17 cellular contexts compared by ENCODE assay signal in genomic region chr22:27871306-27872014, GRCh38.
"Had no signal": no experiment of that assay in that cellular context is flagged by ENCODE, and none has a peak within 500 bp of the region (broad histone marks: within the 10 kb centered on the region; RNA-seq: fewer than 3 reads in every experiment).

No MANE protein-coding gene starts in this region.

- H3K9me3 ChIP-seq: lower lobe of right lung, prostate gland, thyroid gland had no signal

- H3K4me3 Mint-ChIP-seq: activated CD8-positive, alpha-beta memory T cell treated with anti-CD3 and anti-CD28 coated beads, Interleukin-2, amount 10 ng/mL, durations not matched to agents 7 days and 5 days; activated naive CD8-positive, alpha-beta T cell; activated T-cell treated with anti-CD3 and anti-CD28 coated beads, Interleukin-2, amount 50 U/mL, for 24 hours; natural killer cell treated with Interleukin-12 subunit alpha and Interleukin-12 subunit beta and Interleukin-15 and Interleukin-18, amount 100 ng/mL, for 72 hours had no signal

- H3K27me3 ChIP-seq: thyroid gland had no signal

- H3K27ac ChIP-seq: lower lobe of right lung, prostate gland had no signal

- H3K36me3 ChIP-seq: prostate gland had no signal

- H3K4me1 ChIP-seq: prostate gland had no signal

- DNase-seq: activated CD4-positive, alpha-beta T cell treated with anti-CD3 and anti-CD28 coated beads, Interleukin-2, amount 50 U/mL, for 4 hours; activated CD8-positive, alpha-beta memory T cell treated with anti-CD3 and anti-CD28 coated beads, Interleukin-2, amount 10 ng/mL, durations not matched to agents 7 days and 5 days; activated effector memory CD4-positive, alpha-beta T cell treated with Interleukin-2 at 50 U/mL for 16 hours; activated T-cell treated with anti-CD3 and anti-CD28 coated beads, Interleukin-2, amount 50 U/mL, for 24 hours; amygdala; kidney glomerular epithelial cell; lower lobe of right lung; occipital lobe; SIG-M5; stimulated activated CD4-positive, alpha-beta T cell treated with anti-CD3 and anti-CD28 coated beads, Interleukin-2, amount 100 ng/mL, for 48 hours; stimulated activated naive CD8-positive, alpha-beta T cell treated with anti-CD3 and anti-CD28 coated beads, Interleukin-15, Interleukin-2, amounts not matched to agents 100 U/mL and 50 U/mL, for 24 hours; thyroid gland had no signal

- H3K9me3 Mint-ChIP-seq: activated T-cell treated with anti-CD3 and anti-CD28 coated beads, Interleukin-2, amount 50 U/mL, for 24 hours; natural killer cell treated with Interleukin-12 subunit alpha and Interleukin-12 subunit beta and Interleukin-15 and Interleukin-18, amount 100 ng/mL, for 72 hours had no signal

- H3K27ac Mint-ChIP-seq: activated CD8-positive, alpha-beta memory T cell treated with anti-CD3 and anti-CD28 coated beads, Interleukin-2, amount 10 ng/mL, durations not matched to agents 7 days and 5 days; activated naive CD8-positive, alpha-beta T cell; activated T-cell treated with anti-CD3 and anti-CD28 coated beads, Interleukin-2, amount 50 U/mL, for 24 hours; natural killer cell treated with Interleukin-12 subunit alpha and Interleukin-12 subunit beta and Interleukin-15 and Interleukin-18, amount 100 ng/mL, for 72 hours had no signal

- H3K27me3 Mint-ChIP-seq: activated CD8-positive, alpha-beta memory T cell treated with anti-CD3 and anti-CD28 coated beads, Interleukin-2, amount 10 ng/mL, durations not matched to agents 7 days and 5 days; activated naive CD8-positive, alpha-beta T cell; activated T-cell treated with anti-CD3 and anti-CD28 coated beads, Interleukin-2, amount 50 U/mL, for 24 hours; natural killer cell treated with Interleukin-12 subunit alpha and Interleukin-12 subunit beta and Interleukin-15 and Interleukin-18, amount 100 ng/mL, for 72 hours had no signal

- ATAC-seq: activated CD4-positive, CD25-positive, alpha-beta regulatory T cell treated with anti-CD3 and anti-CD28 coated beads, Interleukin-2, amount 50 U/mL, for 24 hours; activated CD8-positive, alpha-beta memory T cell treated with anti-CD3 and anti-CD28 coated beads, Interleukin-2, amount 10 ng/mL, durations not matched to agents 7 days and 5 days; lower lobe of right lung; natural killer cell treated with Interleukin-12 subunit alpha and Interleukin-12 subunit beta and Interleukin-15 and Interleukin-18, amount 100 ng/mL, for 72 hours; stimulated activated naive CD8-positive, alpha-beta T cell treated with anti-CD3 and anti-CD28 coated beads, Interleukin-15, Interleukin-2, amounts not matched to agents 100 U/mL and 50 U/mL, for 24 hours had no signal

- H3K4me3 ChIP-seq: lower lobe of right lung, prostate gland, thyroid gland had no signal

- FAIRE-seq: endothelial cell of umbilical vein had no signal
